Comparison of ENCODE assay signal across 13 cellular contexts in the genomic region with DNA sequence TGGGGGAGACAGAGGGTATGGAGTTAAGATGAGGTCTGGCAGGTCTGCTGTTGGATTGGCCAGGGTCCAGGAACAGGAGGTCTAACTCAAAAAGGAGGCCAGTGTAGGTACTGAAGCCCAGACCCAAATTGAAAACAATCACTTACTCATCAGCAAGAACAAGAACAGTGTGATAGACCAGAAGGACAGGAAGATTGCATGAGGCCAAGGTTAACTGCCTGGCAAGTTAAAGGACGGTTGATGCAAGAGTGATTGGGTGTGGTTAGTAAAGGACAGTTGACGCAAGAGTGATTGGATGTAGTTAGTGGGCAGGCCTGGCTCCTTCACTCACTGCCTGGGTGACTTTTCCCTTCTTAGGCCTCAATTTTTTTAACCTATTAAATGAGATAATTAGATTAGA.
DNase-seq lines count a peak whose midpoint lies in the region; ATAC-seq and TF ChIP-seq lines count a peak whose summit lies in the region.
"Had no signal": no experiment of that assay in that cellular context is flagged by ENCODE, and none has a peak within 500 bp of the region (broad histone marks: within the 10 kb centered on the region; RNA-seq: fewer than 3 reads in every experiment).

No MANE protein-coding gene starts in this region.

- no peaks in the 10 kb centered on the region for H3K79me2 ChIP-seq in OCI-LY7 (ENCODE audit: insufficient read depth, low read depth, low read length)
- H3K79me2 ChIP-seq in mammary epithelial cell (ENCODE audit: insufficient read depth, low read length): no peaks in the 10 kb centered on the region
- H3K79me2 ChIP-seq: hepatocyte had no signal

- 82% methylated on average over 2 of the region's 2 CpGs for WGBS in esophagus muscularis mucosa
- WGBS in mammary epithelial cell (ENCODE audit: low coverage, missing lambda C conversion rate): 67% methylated on average over 2 of the region's 2 CpGs

- POLR2A ChIA-PET in OCI-LY7 (lab: Charles Lee): interaction anchor here (0.6 to 1.1 kb wide), 3 partner anchors 14 to 501 kb away, joined by 3 to 5 read pairs (median 3); no protein-coding TSS in a partner anchor

- H3K9me3 ChIP-seq in OCI-LY7 (ENCODE audit: low read length) (no peaks in the 10 kb centered on the region), esophagus muscularis mucosa (no peaks in the 10 kb centered on the region), mammary epithelial cell (replicated peaks; ENCODE audit: insufficient read depth, low read length) (no peaks in the 10 kb centered on the region)
- H3K9me3 ChIP-seq: BE2C, ovary had no signal

- H3K4me3 ChIP-seq in OCI-LY7 (ENCODE audit: low read depth, low read length, poor library complexity, severe bottlenecking) (no peak overlapping the region), esophagus muscularis mucosa (no peak overlapping the region), mammary epithelial cell (replicated peaks in 1 of 3; ENCODE audit: insufficient read depth in 1 of 3, low read depth in 2 of 3, low read length in 3 of 3) (no peak overlapping the region)
- H3K4me3 ChIP-seq: hepatocyte, ovary had no signal

- H3K4me1 ChIP-seq in OCI-LY7 (ENCODE audit: insufficient read depth, low read length, poor library complexity, severe bottlenecking): peaks cover 8% of the 10 kb centered on the region
- H3K4me1 ChIP-seq in esophagus muscularis mucosa: peaks cover 11 to 25% (median 12%) of the 10 kb centered on the region in 4 donors
- no peaks in the 10 kb centered on the region for H3K4me1 ChIP-seq in mammary epithelial cell (ENCODE audit: insufficient read depth, low read length)
- H3K4me1 ChIP-seq: BE2C had no signal

- intact Hi-C loops in OCI-LY7 (cut with micrococcal nuclease; ENCODE audit: unreplicated experiment): no loop called here
- intact Hi-C loops in esophagus muscularis mucosa (cut with DNase I): no loop called here
- intact Hi-C loops in mammary epithelial cell (cut with micrococcal nuclease): no loop called here

- peak; percentile 9 for ATAC-seq in GM18858 (IDR thresholded peaks at IDR 0.05; ENCODE audit: unreplicated experiment)
- ATAC-seq in GM21576 (IDR thresholded peaks at IDR 0.05; ENCODE audit: unreplicated experiment): peak; percentile 15
- peak; percentile 9 for ATAC-seq in HG03139 (IDR thresholded peaks at IDR 0.05; ENCODE audit: unreplicated experiment)
- no peak for ATAC-seq in SK-N-SH treated with all-trans-retinoic acid at 6 μM for 48 hours
- ATAC-seq: activated CD8-positive, alpha-beta T cell treated with anti-CD3 and anti-CD28 coated beads for 36 hours had no signal

- dilution Hi-C loops in mammary epithelial cell (cut with HindIII; ENCODE audit: low sequenced_read_pairs): no loop called here

- H3K9me2 ChIP-seq in OCI-LY7 (ENCODE audit: insufficient read depth, low read length): no peaks in the 10 kb centered on the region

- H3K27ac ChIP-seq in OCI-LY7 (ENCODE audit: low read depth, low read length, poor library complexity, severe bottlenecking) (no peak overlapping the region), esophagus muscularis mucosa (replicated peaks in 1 of 4) (no peak overlapping the region), mammary epithelial cell (ENCODE audit: insufficient read depth, low read depth, low read length) (no peak overlapping the region)
- H3K27ac ChIP-seq: hepatocyte, ovary had no signal

- no peak overlapping the region for H3K9ac ChIP-seq in mammary epithelial cell (ENCODE audit: insufficient read depth, low read length)

- H3K27me3 ChIP-seq in esophagus muscularis mucosa: no peaks in the 10 kb centered on the region
- H3K27me3 ChIP-seq in mammary epithelial cell (ENCODE audit: insufficient read depth, low read length): no peaks in the 10 kb centered on the region
- H3K27me3 ChIP-seq: BE2C, ovary had no signal

- DNase-seq in OCI-LY7 (ENCODE audit: low spot score): no peak
- no peak for DNase-seq in esophagus muscularis mucosa (ENCODE audit: extremely low spot score)
- no peak for DNase-seq in mammary epithelial cell
- DNase-seq in inferior parietal cortex (ENCODE audit: extremely low spot score): no peak
- DNase-seq: activated CD8-positive, alpha-beta T cell treated with anti-CD3 and anti-CD28 coated beads for 36 hours; BE2C; OCI-M1; ovary had no signal

- no TSS peak for BruUV-seq in OCI-LY7 (replicated peaks; lab: Mats Ljungman, UMichigan)
- no TSS peak for BruUV-seq in mammary epithelial cell (replicated peaks; lab: Mats Ljungman, UMichigan)

- H3K36me3 ChIP-seq in OCI-LY7 (ENCODE audit: insufficient read depth, low read length) (no peaks in the 10 kb centered on the region), esophagus muscularis mucosa (no peaks in the 10 kb centered on the region), mammary epithelial cell (ENCODE audit: insufficient read depth, low read length) (no peaks in the 10 kb centered on the region)
- H3K36me3 ChIP-seq: BE2C, ovary had no signal

- in situ Hi-C loops in mammary epithelial cell (cut with MboI; ENCODE audit: low sequenced_read_pairs in 2 of 2): no loop called here

- TF ChIP-seq POLR2A in esophagus muscularis mucosa (IDR thresholded peaks at IDR 0.05; ENCODE audit: low read depth): no peak

- CTCF ChIA-PET in OCI-LY7 (lab: Charles Lee; ENCODE audit: unreplicated experiment): no interaction called here
- CTCF ChIA-PET in mammary epithelial cell (lab: Charles Lee; ENCODE audit: low non-redundant PET): no interaction called here

- H4K20me1 ChIP-seq in OCI-LY7 (ENCODE audit: insufficient read depth, low read length) (no peaks in the 10 kb centered on the region), mammary epithelial cell (ENCODE audit: insufficient read depth, low read length) (no peaks in the 10 kb centered on the region)

- H3K4me2 ChIP-seq in OCI-LY7 (ENCODE audit: low read length): no peak overlapping the region
- no peak overlapping the region for H3K4me2 ChIP-seq in mammary epithelial cell (ENCODE audit: insufficient read depth, low read depth, low read length)
- H3K4me2 ChIP-seq: hepatocyte had no signal

- H2AFZ ChIP-seq in OCI-LY7 (ENCODE audit: low read length) (peak overlapping the region; percentile 20; the same call in 1 of the 2 replicates), mammary epithelial cell (ENCODE audit: low read depth, low read length) (no peak overlapping the region)
- H2AFZ ChIP-seq: hepatocyte had no signal

- no peak for TF ChIP-seq EP300 in esophagus muscularis mucosa (IDR thresholded peaks at IDR 0.05)

- TF ChIP-seq CTCF in OCI-LY7 (conservative IDR thresholded peaks at IDR 0.05; ENCODE audit: low read length) (no peak), esophagus muscularis mucosa (IDR thresholded peaks at IDR 0.05) (no peak), mammary epithelial cell (conservative IDR thresholded peaks at IDR 0.05 in 1 of 2, IDR thresholded peaks at IDR 0.05 in 1 of 2; ENCODE audit: extremely low read depth in 1 of 2, insufficient read depth in 1 of 2, low read depth in 1 of 2, low read length in 2 of 2) (no peak)

TF ChIP-seq in SK-N-SH treated with all-trans-retinoic acid at 6 μM for 48 hours, 23 proteins besides CTCF, POLR2A, EP300 and RAD21 (continues in another document):
- TF ChIP-seq GLIS3 (CRISPR knock-in tag; IDR thresholded peaks at IDR 0.05) (no peak), ESRRG (CRISPR knock-in tag; IDR thresholded peaks at IDR 0.05) (no peak), ZFP30 (CRISPR knock-in tag; IDR thresholded peaks at IDR 0.05) (no peak), CSDC2 (CRISPR knock-in tag; IDR thresholded peaks at IDR 0.05) (no peak), ARNTL (CRISPR knock-in tag; IDR thresholded peaks at IDR 0.05; ENCODE audit: borderline replicate concordance, low read depth) (no peak), ZNF70 (CRISPR knock-in tag; IDR thresholded peaks at IDR 0.05) (no peak), PPARA (CRISPR knock-in tag; IDR thresholded peaks at IDR 0.05; ENCODE audit: borderline replicate concordance) (no peak), ZNF8 (CRISPR knock-in tag; IDR thresholded peaks at IDR 0.05) (no peak), TCF4 (CRISPR knock-in tag; IDR thresholded peaks at IDR 0.05; ENCODE audit: borderline replicate concordance) (no peak), ISL1 (CRISPR knock-in tag; IDR thresholded peaks at IDR 0.05) (no peak), SNAI2 (CRISPR knock-in tag; IDR thresholded peaks at IDR 0.05) (no peak)
- TF ChIP-seq, protein P1, sequence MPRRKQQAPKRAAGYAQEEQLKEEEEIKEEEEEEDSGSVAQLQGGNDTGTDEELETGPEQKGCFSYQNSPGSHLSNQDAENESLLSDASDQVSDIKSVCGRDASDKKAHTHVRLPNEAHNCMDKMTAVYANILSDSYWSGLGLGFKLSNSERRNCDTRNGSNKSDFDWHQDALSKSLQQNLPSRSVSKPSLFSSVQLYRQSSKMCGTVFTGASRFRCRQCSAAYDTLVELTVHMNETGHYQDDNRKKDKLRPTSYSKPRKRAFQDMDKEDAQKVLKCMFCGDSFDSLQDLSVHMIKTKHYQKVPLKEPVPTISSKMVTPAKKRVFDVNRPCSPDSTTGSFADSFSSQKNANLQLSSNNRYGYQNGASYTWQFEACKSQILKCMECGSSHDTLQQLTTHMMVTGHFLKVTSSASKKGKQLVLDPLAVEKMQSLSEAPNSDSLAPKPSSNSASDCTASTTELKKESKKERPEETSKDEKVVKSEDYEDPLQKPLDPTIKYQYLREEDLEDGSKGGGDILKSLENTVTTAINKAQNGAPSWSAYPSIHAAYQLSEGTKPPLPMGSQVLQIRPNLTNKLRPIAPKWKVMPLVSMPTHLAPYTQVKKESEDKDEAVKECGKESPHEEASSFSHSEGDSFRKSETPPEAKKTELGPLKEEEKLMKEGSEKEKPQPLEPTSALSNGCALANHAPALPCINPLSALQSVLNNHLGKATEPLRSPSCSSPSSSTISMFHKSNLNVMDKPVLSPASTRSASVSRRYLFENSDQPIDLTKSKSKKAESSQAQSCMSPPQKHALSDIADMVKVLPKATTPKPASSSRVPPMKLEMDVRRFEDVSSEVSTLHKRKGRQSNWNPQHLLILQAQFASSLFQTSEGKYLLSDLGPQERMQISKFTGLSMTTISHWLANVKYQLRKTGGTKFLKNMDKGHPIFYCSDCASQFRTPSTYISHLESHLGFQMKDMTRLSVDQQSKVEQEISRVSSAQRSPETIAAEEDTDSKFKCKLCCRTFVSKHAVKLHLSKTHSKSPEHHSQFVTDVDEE (CRISPR knock-in tag; IDR thresholded peaks at IDR 0.05): no peak
